ENCODE assay signal across 8 cellular contexts in genomic region chr7:93231264-93231663, GRCh38. TPM values are rescaled to one million over a fixed set of nuclear protein-coding genes. Genes with fewer than 3 reads are reported as not detected.
DNase-seq lines count a peak whose midpoint lies in the region; ATAC-seq, FAIRE-seq and TF ChIP-seq lines count a peak whose summit lies in the region.

No MANE protein-coding gene starts in this region.

- H3K9me3 ChIP-seq in keratinocyte (ENCODE audit: control insufficient read depth, low read depth, low read length) (no peaks in the 10 kb centered on the region), thymus (ENCODE audit: control insufficient read depth) (no peaks in the 10 kb centered on the region)

- peaks cover 16% of the 10 kb centered on the region for H3K79me2 ChIP-seq in keratinocyte (ENCODE audit: control insufficient read depth, insufficient read depth, low read length)

- WGBS in thymus, result 25% methylated on average over 5 of the region's 5 CpGs

- H3K27me3 Mint-ChIP-seq in activated CD8-positive, alpha-beta memory T cell treated with anti-CD3 and anti-CD28 coated beads, Interleukin-2, amount 10 ng/mL, durations not matched to agents 7 days and 5 days, result no peaks in the 10 kb centered on the region
- peaks cover 7% of the 10 kb centered on the region for H3K27me3 Mint-ChIP-seq in activated T-helper 1 cell treated with anti-CD3 and anti-CD28 coated beads, Interleukin-12 subunit alpha, Interleukin-12 subunit beta, Interleukin-2, Interleukin-4 antibody, amounts not matched to agents 30 ng/mL and 10 ng/mL and 1 ng/mL, durations not matched to agents 14 hours and 24 hours and 36 hours (ENCODE audit: insufficient read depth)

- peaks cover 25% of the 10 kb centered on the region for H3K4me1 Mint-ChIP-seq in activated CD8-positive, alpha-beta memory T cell treated with anti-CD3 and anti-CD28 coated beads, Interleukin-2, amount 10 ng/mL, durations not matched to agents 7 days and 5 days
- peaks cover 18% of the 10 kb centered on the region for H3K4me1 Mint-ChIP-seq in activated T-helper 1 cell treated with anti-CD3 and anti-CD28 coated beads, Interleukin-12 subunit alpha, Interleukin-12 subunit beta, Interleukin-2, Interleukin-4 antibody, amounts not matched to agents 30 ng/mL and 10 ng/mL and 1 ng/mL, durations not matched to agents 14 hours and 24 hours and 36 hours (ENCODE audit: low read depth)

- intact Hi-C loops in activated T-helper 1 cell treated with anti-CD3 and anti-CD28 coated beads, Interleukin-12 subunit alpha, Interleukin-12 subunit beta, Interleukin-2, Interleukin-4 antibody, amounts not matched to agents 30 ng/mL and 10 ng/mL and 1 ng/mL, durations not matched to agents 14 hours and 24 hours and 36 hours (cut with micrococcal nuclease), result loop anchor here (5.0 kb wide), 4 partner anchors 784 to 1426 kb away; partner anchors contain the start of genes COL1A2, GATAD1 and SGCE

- no peaks in the 10 kb centered on the region for H3K36me3 Mint-ChIP-seq in activated CD8-positive, alpha-beta memory T cell treated with anti-CD3 and anti-CD28 coated beads, Interleukin-2, amount 10 ng/mL, durations not matched to agents 7 days and 5 days
- H3K36me3 Mint-ChIP-seq in activated T-helper 1 cell treated with anti-CD3 and anti-CD28 coated beads, Interleukin-12 subunit alpha, Interleukin-12 subunit beta, Interleukin-2, Interleukin-4 antibody, amounts not matched to agents 30 ng/mL and 10 ng/mL and 1 ng/mL, durations not matched to agents 14 hours and 24 hours and 36 hours (ENCODE audit: low read depth), result no peaks in the 10 kb centered on the region

- H3K4me1 ChIP-seq in keratinocyte (ENCODE audit: control insufficient read depth, extremely low read depth, insufficient read depth, low read length) (peaks cover 10% of the 10 kb centered on the region), thymus (ENCODE audit: control insufficient read depth, insufficient read depth, low read length) (peaks cover 2% of the 10 kb centered on the region)

- H3K27ac ChIP-seq in keratinocyte (ENCODE audit: control insufficient read depth, insufficient read depth, low read length) (peak overlapping the region; percentile 91), thymus (ENCODE audit: low read depth) (no peak overlapping the region)

- CTCF ChIA-PET in activated CD8-positive, alpha-beta memory T cell treated with anti-CD3 and anti-CD28 coated beads, Interleukin-2, amount 10 ng/mL, durations not matched to agents 7 days and 5 days (lab: Charles Lee), result interaction anchor here (1.0 to 3.2 kb wide), 6 partner anchors 9 to 1164 kb away, joined by 3 to 12 read pairs (median 4); partner anchors contain the start of genes COL1A2 and GATAD1

- no peaks in the 10 kb centered on the region for H3K9me3 Mint-ChIP-seq in activated CD8-positive, alpha-beta memory T cell treated with anti-CD3 and anti-CD28 coated beads, Interleukin-2, amount 10 ng/mL, durations not matched to agents 7 days and 5 days (ENCODE audit: low read depth)
- H3K9me3 Mint-ChIP-seq in activated T-helper 1 cell treated with anti-CD3 and anti-CD28 coated beads, Interleukin-12 subunit alpha, Interleukin-12 subunit beta, Interleukin-2, Interleukin-4 antibody, amounts not matched to agents 30 ng/mL and 10 ng/mL and 1 ng/mL, durations not matched to agents 14 hours and 24 hours and 36 hours, result no peaks in the 10 kb centered on the region

- H3K4me3 ChIP-seq in keratinocyte (ENCODE audit: control insufficient read depth in 2 of 3, extremely low read depth in 1 of 3, insufficient read depth in 2 of 3, low read depth in 1 of 3, low read length in 3 of 3) (peak overlapping the region; percentile 78 to 99 (median 95)), thymus (ENCODE audit: low read length) (peak overlapping the region; percentile 85)

- H3K4me3 Mint-ChIP-seq in activated CD8-positive, alpha-beta memory T cell treated with anti-CD3 and anti-CD28 coated beads, Interleukin-2, amount 10 ng/mL, durations not matched to agents 7 days and 5 days, result peak overlapping the region; percentile 86
- H3K4me3 Mint-ChIP-seq in activated T-helper 1 cell treated with anti-CD3 and anti-CD28 coated beads, Interleukin-12 subunit alpha, Interleukin-12 subunit beta, Interleukin-2, Interleukin-4 antibody, amounts not matched to agents 30 ng/mL and 10 ng/mL and 1 ng/mL, durations not matched to agents 14 hours and 24 hours and 36 hours, result peak overlapping the region; percentile 98

- H4K20me1 ChIP-seq in keratinocyte (ENCODE audit: control insufficient read depth, extremely low read depth, insufficient read depth, low read length), result no peaks in the 10 kb centered on the region

- TF ChIP-seq CTCF in keratinocyte (optimal IDR thresholded peaks at IDR 0.05 in 1 of 3, IDR thresholded peaks at IDR 0.05 in 1 of 3, conservative IDR thresholded peaks at IDR 0.05 in 1 of 3; ENCODE audit: extremely low read depth in 1 of 3, insufficient read depth in 2 of 3, low read length in 3 of 3), result no peak

- H3K36me3 ChIP-seq in keratinocyte (ENCODE audit: control insufficient read depth in 2 of 2, extremely low read depth in 1 of 2, insufficient read depth in 2 of 2, low read length in 2 of 2) (no peaks in the 10 kb centered on the region), thymus (ENCODE audit: control insufficient read depth, insufficient read depth) (no peaks in the 10 kb centered on the region)

- H3K9me1 ChIP-seq in keratinocyte (ENCODE audit: control insufficient read depth, extremely low read depth, insufficient read depth, low read length), result no peaks in the 10 kb centered on the region

- dilution Hi-C loops in keratinocyte (cut with MboI; ENCODE audit: extremely low pct_ligation_motif_present, low sequenced_read_pairs), result no loop called here

- FAIRE-seq in keratinocyte (lab: Jason Lieb, UNC), result peak; percentile 34

- peak overlapping the region; percentile 88 for H3K9ac ChIP-seq in keratinocyte (ENCODE audit: control insufficient read depth, extremely low read depth, insufficient read depth, low read length)

- peak overlapping the region; percentile 77 for H3K27ac Mint-ChIP-seq in activated CD8-positive, alpha-beta memory T cell treated with anti-CD3 and anti-CD28 coated beads, Interleukin-2, amount 10 ng/mL, durations not matched to agents 7 days and 5 days
- H3K27ac Mint-ChIP-seq in activated T-helper 1 cell treated with anti-CD3 and anti-CD28 coated beads, Interleukin-12 subunit alpha, Interleukin-12 subunit beta, Interleukin-2, Interleukin-4 antibody, amounts not matched to agents 30 ng/mL and 10 ng/mL and 1 ng/mL, durations not matched to agents 14 hours and 24 hours and 36 hours, result no peak overlapping the region

- H3K27me3 ChIP-seq in keratinocyte (ENCODE audit: control insufficient read depth, extremely low read depth, insufficient read depth, low read length), result no peaks in the 10 kb centered on the region
- H3K27me3 ChIP-seq in thymus (ENCODE audit: control insufficient read depth, insufficient read depth), result peaks cover 3% of the 10 kb centered on the region

- no peak for DNase-seq in activated CD8-positive, alpha-beta memory T cell treated with anti-CD3 and anti-CD28 coated beads, Interleukin-2, amount 10 ng/mL, durations not matched to agents 7 days and 5 days
- no peak for DNase-seq in activated CD8-positive, alpha-beta memory T cell treated with anti-CD3 and anti-CD28 coated beads for 24 hours
- DNase-seq in activated T-helper 1 cell treated with anti-CD3 and anti-CD28 coated beads, Interleukin-12 subunit alpha, Interleukin-12 subunit beta, Interleukin-2, Interleukin-4 antibody, amounts not matched to agents 30 ng/mL and 10 ng/mL and 1 ng/mL, durations not matched to agents 14 hours and 24 hours and 36 hours (ENCODE audit: low spot score), result no peak
- DNase-seq in keratinocyte (ENCODE audit: low read depth, low spot score), result no peak

- no peak for ATAC-seq in activated CD8-positive, alpha-beta memory T cell treated with anti-CD3 and anti-CD28 coated beads, Interleukin-2, amount 10 ng/mL, durations not matched to agents 7 days and 5 days
- ATAC-seq in GM18858 (IDR thresholded peaks at IDR 0.05; ENCODE audit: unreplicated experiment), result no peak
- no peak for ATAC-seq in HG03108 (IDR thresholded peaks at IDR 0.05; ENCODE audit: unreplicated experiment)
- ATAC-seq in GM18511 (IDR thresholded peaks at IDR 0.05; ENCODE audit: unreplicated experiment), result no peak

- peak overlapping the region; percentile 97 for H2AFZ ChIP-seq in keratinocyte (ENCODE audit: control insufficient read depth, low read length)

- H3K4me2 ChIP-seq in keratinocyte (ENCODE audit: control insufficient read depth, extremely low read depth, insufficient read depth, low read depth, low read length), result peak overlapping the region; percentile 91

RNA-seq across cellular contexts. Expression of gene VPS50, which starts 0.9 kb away (rescaled TPM):
- 10 to 100 TPM; 17.8 to 20.8 TPM for total RNA-seq in activated CD8-positive, alpha-beta memory T cell treated with anti-CD3 and anti-CD28 coated beads, Interleukin-2, amount 10 ng/mL, durations not matched to agents 7 days and 5 days
- 16.7 and 17.0 TPM in 2 replicates for total RNA-seq in activated T-helper 1 cell treated with anti-CD3 and anti-CD28 coated beads, Interleukin-12 subunit alpha, Interleukin-12 subunit beta, Interleukin-2, Interleukin-4 antibody, amounts not matched to agents 30 ng/mL and 10 ng/mL and 1 ng/mL, durations not matched to agents 14 hours and 24 hours and 36 hours
- polyA plus RNA-seq in keratinocyte, result 9.5 to 23.1 TPM (median 17.0 TPM) in 3 replicates
- 104 TPM for polyA plus RNA-seq in keratinocyte (2011; ENCODE audit: low read depth)
- 6.2 and 14.4 TPM in 2 replicates for polyA plus RNA-seq in keratinocyte (2011; cell fraction: cytosol; rRNA removed)
- polyA plus RNA-seq in keratinocyte (2011; cell fraction: nucleus; rRNA removed), result 21.1 and 25.9 TPM in 2 replicates
- 8.7 and 13.4 TPM in 2 replicates for polyA plus RNA-seq in keratinocyte (2012; ENCODE audit: low replicate concordance)
- polyA minus RNA-seq in keratinocyte, result 10.1 to 33.6 TPM (median 27.3 TPM) in 3 replicates
- 16.7 TPM for polyA minus RNA-seq in keratinocyte (2011; cell fraction: cytosol; rRNA and poly(A)+ RNA removed)
- 26.1 and 43.3 TPM in 2 replicates for polyA minus RNA-seq in keratinocyte (2011; cell fraction: nucleus; rRNA and poly(A)+ RNA removed)
- polyA plus RNA-seq in thymus, result 16.3 TPM

RNA-seq across cellular contexts. Expression of gene HEPACAM2, which starts 5.0 kb away (rescaled TPM):
- total RNA-seq in activated CD8-positive, alpha-beta memory T cell treated with anti-CD3 and anti-CD28 coated beads, Interleukin-2, amount 10 ng/mL, durations not matched to agents 7 days and 5 days, result not detected
- not detected in 2 replicates for total RNA-seq in activated T-helper 1 cell treated with anti-CD3 and anti-CD28 coated beads, Interleukin-12 subunit alpha, Interleukin-12 subunit beta, Interleukin-2, Interleukin-4 antibody, amounts not matched to agents 30 ng/mL and 10 ng/mL and 1 ng/mL, durations not matched to agents 14 hours and 24 hours and 36 hours
- polyA plus RNA-seq in keratinocyte (0.06 TPM in 1 of 3 replicates, not detected in the others), thymus (0.66 TPM)
- not detected for polyA plus RNA-seq in keratinocyte (2011; ENCODE audit: low read depth)
- 0.09 TPM in 1 of 2 replicates, not detected in the other for polyA plus RNA-seq in keratinocyte (2011; cell fraction: cytosol; rRNA removed)
- 0.08 TPM in 1 of 2 replicates, not detected in the other for polyA plus RNA-seq in keratinocyte (2011; cell fraction: nucleus; rRNA removed)
- 0.23 TPM in 1 of 2 replicates, not detected in the other for polyA plus RNA-seq in keratinocyte (2012; ENCODE audit: low replicate concordance)
- not detected in 3 replicates for polyA minus RNA-seq in keratinocyte
- polyA minus RNA-seq in keratinocyte (2011; cell fraction: cytosol; rRNA and poly(A)+ RNA removed), result not detected
- not detected in 2 replicates for polyA minus RNA-seq in keratinocyte (2011; cell fraction: nucleus; rRNA and poly(A)+ RNA removed)
